Comparison of ENCODE assay signal across 18 cellular contexts in the genomic region with DNA sequence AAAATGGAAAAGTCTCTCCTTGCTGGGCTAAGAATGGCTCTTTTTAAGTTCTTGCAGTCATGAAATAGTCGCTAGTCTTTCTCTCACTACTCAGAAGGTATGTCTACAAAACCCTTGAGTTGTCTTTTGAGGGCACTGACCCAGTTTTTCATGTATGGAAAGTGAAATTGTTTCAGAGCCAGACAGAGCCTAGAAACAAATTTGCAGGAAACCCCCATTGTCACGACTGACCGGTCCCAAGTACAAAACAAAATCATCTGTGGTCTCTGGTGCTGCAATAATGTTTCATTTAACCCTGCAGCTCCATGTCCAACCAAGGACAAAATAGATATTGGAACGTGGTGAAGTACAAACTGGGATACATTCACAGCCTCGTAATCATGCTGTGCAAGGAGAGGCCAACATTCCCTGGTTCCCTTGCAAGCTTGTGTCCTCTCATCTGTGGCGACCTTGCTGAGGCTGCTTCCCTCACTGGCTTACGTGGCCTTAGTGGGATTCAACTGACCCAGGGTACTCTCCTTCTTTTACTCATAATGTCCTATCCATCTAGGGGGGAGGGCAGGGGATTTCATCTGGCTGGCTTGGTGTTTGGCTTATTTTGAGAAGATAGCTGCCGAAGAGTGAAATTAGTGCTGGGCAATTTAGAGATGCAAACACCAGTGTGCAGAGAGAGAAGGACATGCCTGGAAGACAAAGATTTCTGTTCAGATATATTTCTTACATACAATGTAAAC.
"Had no signal": no experiment of that assay in that cellular context is flagged by ENCODE, and none has a peak within 500 bp of the region (broad histone marks: within the 10 kb centered on the region; RNA-seq: fewer than 3 reads in every experiment).

No MANE protein-coding gene starts in this region.

- DNase-seq: activated B cell treated with CpG ODN at 0.5 μM for 24 hours; activated CD4-positive, alpha-beta T cell treated with anti-CD3 and anti-CD28 coated beads, Interleukin-2, amount 10 ng/mL, durations not matched to agents 24 days and 14 days; activated CD8-positive, alpha-beta memory T cell treated with anti-CD3 and anti-CD28 coated beads for 24 hours; activated naive CD4-positive, alpha-beta T cell treated with anti-CD3 and anti-CD28 coated beads, Interleukin-2, amount 10 ng/mL, durations not matched to agents 7 days and 5 days; body of pancreas; central memory CD4-positive, alpha-beta T cell; effector CD4-positive, alpha-beta T cell; gastrocnemius medialis; kidney; left ventricle myocardium superior; mesendoderm; nephron progenitor cell; stimulated activated CD4-positive, alpha-beta T cell treated with anti-CD3 and anti-CD28 coated beads, Interleukin-2, amount 100 ng/mL, for 48 hours; stimulated activated CD8-positive, alpha-beta memory T cell treated with anti-CD3 and anti-CD28 coated beads, Interleukin-4, amount 100 ng/mL, for 48 hours had no signal

- H3K36me3 ChIP-seq: gastrocnemius medialis, prostate gland had no signal

- H3K4me3 Mint-ChIP-seq: activated B cell treated with CpG ODN at 0.5 μM for 24 hours; activated CD4-positive, alpha-beta T cell treated with anti-CD3 and anti-CD28 coated beads, Interleukin-2, amount 10 ng/mL, durations not matched to agents 24 days and 14 days; activated naive CD4-positive, alpha-beta T cell treated with anti-CD3 and anti-CD28 coated beads, Interleukin-2, amount 10 ng/mL, durations not matched to agents 7 days and 5 days; activated T-helper 17 cell treated with anti-CD3 and anti-CD28 coated beads, Interleukin-2, amount 50 U/mL, for 72 hours; nephron progenitor cell; stimulated activated naive CD8-positive, alpha-beta T cell treated with anti-CD3 and anti-CD28 coated beads, Interleukin-15, Interleukin-2, amounts not matched to agents 100 ng/mL and 50 ng/mL, for 24 hours had no signal

- H3K4me1 ChIP-seq: body of pancreas, gastrocnemius medialis, prostate gland had no signal

- H3K9me3 Mint-ChIP-seq: activated B cell treated with CpG ODN at 0.5 μM for 24 hours; activated CD4-positive, alpha-beta T cell treated with anti-CD3 and anti-CD28 coated beads, Interleukin-2, amount 10 ng/mL, durations not matched to agents 24 days and 14 days; activated naive CD4-positive, alpha-beta T cell treated with anti-CD3 and anti-CD28 coated beads, Interleukin-2, amount 10 ng/mL, durations not matched to agents 7 days and 5 days; activated T-helper 17 cell treated with anti-CD3 and anti-CD28 coated beads, Interleukin-2, amount 50 U/mL, for 72 hours; nephron progenitor cell; stimulated activated naive CD8-positive, alpha-beta T cell treated with anti-CD3 and anti-CD28 coated beads, Interleukin-15, Interleukin-2, amounts not matched to agents 100 ng/mL and 50 ng/mL, for 24 hours had no signal

- H3K36me3 Mint-ChIP-seq: activated naive CD4-positive, alpha-beta T cell treated with anti-CD3 and anti-CD28 coated beads, Interleukin-2, amount 10 ng/mL, durations not matched to agents 7 days and 5 days had no signal

- H3K4me1 Mint-ChIP-seq: activated CD4-positive, alpha-beta T cell treated with anti-CD3 and anti-CD28 coated beads, Interleukin-2, amount 10 ng/mL, durations not matched to agents 24 days and 14 days; activated naive CD4-positive, alpha-beta T cell treated with anti-CD3 and anti-CD28 coated beads, Interleukin-2, amount 10 ng/mL, durations not matched to agents 7 days and 5 days; activated T-helper 17 cell treated with anti-CD3 and anti-CD28 coated beads, Interleukin-2, amount 50 U/mL, for 72 hours; nephron progenitor cell had no signal

- H3K27ac ChIP-seq: body of pancreas, coronary artery, gastrocnemius medialis, prostate gland had no signal

- H3K27me3 Mint-ChIP-seq: activated B cell treated with CpG ODN at 0.5 μM for 24 hours; activated CD4-positive, alpha-beta T cell treated with anti-CD3 and anti-CD28 coated beads, Interleukin-2, amount 10 ng/mL, durations not matched to agents 24 days and 14 days; activated naive CD4-positive, alpha-beta T cell treated with anti-CD3 and anti-CD28 coated beads, Interleukin-2, amount 10 ng/mL, durations not matched to agents 7 days and 5 days; activated T-helper 17 cell treated with anti-CD3 and anti-CD28 coated beads, Interleukin-2, amount 50 U/mL, for 72 hours had no signal

- ATAC-seq: activated T-helper 17 cell treated with anti-CD3 and anti-CD28 coated beads, Interleukin-2, amount 50 U/mL, for 72 hours; body of pancreas; gastrocnemius medialis; left ventricle myocardium superior had no signal

- H3K27ac Mint-ChIP-seq: activated B cell treated with CpG ODN at 0.5 μM for 24 hours; activated CD4-positive, alpha-beta T cell treated with anti-CD3 and anti-CD28 coated beads, Interleukin-2, amount 10 ng/mL, durations not matched to agents 24 days and 14 days; activated naive CD4-positive, alpha-beta T cell treated with anti-CD3 and anti-CD28 coated beads, Interleukin-2, amount 10 ng/mL, durations not matched to agents 7 days and 5 days; activated T-helper 17 cell treated with anti-CD3 and anti-CD28 coated beads, Interleukin-2, amount 50 U/mL, for 72 hours; nephron progenitor cell; stimulated activated naive CD8-positive, alpha-beta T cell treated with anti-CD3 and anti-CD28 coated beads, Interleukin-15, Interleukin-2, amounts not matched to agents 100 ng/mL and 50 ng/mL, for 24 hours had no signal

- H3K4me3 ChIP-seq: body of pancreas, coronary artery, gastrocnemius medialis, prostate gland had no signal

- H3K27me3 ChIP-seq: body of pancreas, gastrocnemius medialis had no signal

- H3K9me3 ChIP-seq: body of pancreas, gastrocnemius medialis, prostate gland had no signal
